Comparison of ENCODE assay signal across 14 cellular contexts in the genomic region with DNA sequence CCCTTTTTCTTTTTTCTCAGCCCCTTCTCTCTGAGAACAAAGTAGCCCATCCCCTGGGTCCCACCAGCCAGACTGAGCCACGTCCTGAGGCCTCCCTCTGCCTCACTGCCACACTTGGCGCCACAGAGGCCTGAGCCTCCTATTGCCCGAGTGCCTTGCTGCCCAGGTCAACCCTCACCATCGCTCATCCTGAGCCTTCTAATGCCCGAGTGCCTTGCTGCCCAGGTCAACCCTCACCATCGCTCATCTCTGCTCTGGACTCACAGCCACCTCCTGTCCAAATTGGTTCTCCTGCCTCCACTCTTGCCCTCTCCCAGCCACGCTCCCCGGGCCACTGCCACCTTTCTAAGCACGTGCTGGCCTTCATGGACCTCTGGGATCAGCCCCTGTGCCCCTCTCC. TPM values are rescaled to one million over a fixed set of nuclear protein-coding genes. Genes with fewer than 3 reads are reported as not detected.
DNase-seq lines count a peak whose midpoint lies in the region; ATAC-seq, FAIRE-seq and TF ChIP-seq lines count a peak whose summit lies in the region.
"Had no signal": no experiment of that assay in that cellular context is flagged by ENCODE, and none has a peak within 500 bp of the region (broad histone marks: within the 10 kb centered on the region; RNA-seq: fewer than 3 reads in every experiment).

No MANE protein-coding gene starts in this region.

- POLR2A ChIA-PET in naive thymus-derived CD4-positive, alpha-beta T cell (lab: Charles Lee): no interaction called here

- FAIRE-seq in pancreas (lab: Jason Lieb, UNC) (no peak), small intestine (lab: Jason Lieb, UNC) (no peak)

- H3K36me3 ChIP-seq in naive thymus-derived CD4-positive, alpha-beta T cell (ENCODE audit: control insufficient read depth in 2 of 3, insufficient read depth in 3 of 3, low read length in 3 of 3): no peaks in the 10 kb centered on the region
- H3K36me3 ChIP-seq in pancreas (no peaks in the 10 kb centered on the region), small intestine (ENCODE audit: control insufficient read depth in 2 of 2, insufficient read depth in 2 of 2, low read length in 2 of 2) (no peaks in the 10 kb centered on the region)
- H3K36me3 ChIP-seq: upper lobe of right lung had no signal

- H3K27ac ChIP-seq in naive thymus-derived CD4-positive, alpha-beta T cell (ENCODE audit: low read depth, low read length): no peak overlapping the region
- H3K27ac ChIP-seq in pancreas (no peak overlapping the region), small intestine (ENCODE audit: low read depth in 1 of 2, low read length in 1 of 2) (peak overlapping the region in 1 of 2 donors; percentile 93)
- H3K27ac ChIP-seq: 22Rv1, HL-60, upper lobe of right lung had no signal

- no peak for TF ChIP-seq CTCF in HFFc6 (IDR thresholded peaks at IDR 0.05)
- no peak for TF ChIP-seq CTCF in pancreas (IDR thresholded peaks at IDR 0.05)

- peaks cover 1% of the 10 kb centered on the region for H3K36me3 Mint-ChIP-seq in T-helper 1 cell treated with Interleukin-12 subunit alpha and Interleukin-12 subunit beta and Interleukin-4 antibody, amounts not matched to agents 30 μg/mL and 1 μg/mL, for 36 hours (ENCODE audit: low read depth)
- H3K36me3 Mint-ChIP-seq in HFFc6 (ENCODE audit: low read depth): no peaks in the 10 kb centered on the region
- H3K36me3 Mint-ChIP-seq in activated T-helper 2 cell treated with anti-CD3 and anti-CD28 coated beads, Interferon-gamma antibody, Interleukin-2, Interleukin-4, amounts not matched to agents 10 μg/mL and 5 μg/mL and 100 μg/mL, durations not matched to agents 14 hours and 24 hours and 36 hours (ENCODE audit: low read depth): no peaks in the 10 kb centered on the region
- H3K36me3 Mint-ChIP-seq in naive thymus-derived CD4-positive, alpha-beta T cell: no peaks in the 10 kb centered on the region

- H3K4me1 ChIP-seq in naive thymus-derived CD4-positive, alpha-beta T cell (ENCODE audit: control insufficient read depth in 2 of 2, insufficient read depth in 2 of 2, low read length in 2 of 2): peaks cover 43 to 47% of the 10 kb centered on the region in 2 donors
- no peaks in the 10 kb centered on the region for H3K4me1 ChIP-seq in pancreas
- peaks cover 0 to 5% of the 10 kb centered on the region in 2 donors for H3K4me1 ChIP-seq in small intestine (ENCODE audit: control insufficient read depth in 2 of 2, insufficient read depth in 1 of 2, low read depth in 1 of 2, low read length in 1 of 2)

- intact Hi-C loops in activated T-helper 2 cell treated with anti-CD3 and anti-CD28 coated beads, Interferon-gamma antibody, Interleukin-2, Interleukin-4, amounts not matched to agents 10 μg/mL and 5 μg/mL and 100 μg/mL, durations not matched to agents 14 hours and 24 hours and 36 hours (cut with micrococcal nuclease): loop anchor here (2.0 kb wide), 1 partner anchor 37 kb away; no protein-coding TSS in a partner anchor
- intact Hi-C loops in naive thymus-derived CD4-positive, alpha-beta T cell (cut with micrococcal nuclease): loop anchor here (2.0 to 5.0 kb wide), 2 partner anchors 54 to 561 kb away; a partner anchor contains a TSS
- intact Hi-C loops in pancreas (cut with DNase I): loop anchor here in 1 of 3 donors (10.0 kb wide), 1 partner anchor 187 kb away; no protein-coding TSS in a partner anchor

- no peaks in the 10 kb centered on the region for H3K9me3 ChIP-seq in naive thymus-derived CD4-positive, alpha-beta T cell (ENCODE audit: control insufficient read depth in 2 of 3, low read length in 3 of 3)
- H3K9me3 ChIP-seq in pancreas (no peaks in the 10 kb centered on the region), small intestine (ENCODE audit: control insufficient read depth, low read depth) (no peaks in the 10 kb centered on the region)
- H3K9me3 ChIP-seq: upper lobe of right lung had no signal

- peak overlapping the region; percentile 99 for H3K27ac Mint-ChIP-seq in T-helper 1 cell treated with Interleukin-12 subunit alpha and Interleukin-12 subunit beta and Interleukin-4 antibody, amounts not matched to agents 30 μg/mL and 1 μg/mL, for 36 hours
- H3K27ac Mint-ChIP-seq in HFFc6: peak overlapping the region; percentile 94
- peak overlapping the region; percentile 98 for H3K27ac Mint-ChIP-seq in activated T-helper 2 cell treated with anti-CD3 and anti-CD28 coated beads, Interferon-gamma antibody, Interleukin-2, Interleukin-4, amounts not matched to agents 10 μg/mL and 5 μg/mL and 100 μg/mL, durations not matched to agents 14 hours and 24 hours and 36 hours
- peak overlapping the region; percentile 29 to 97 (median 84) for H3K27ac Mint-ChIP-seq in naive thymus-derived CD4-positive, alpha-beta T cell

- CTCF ChIA-PET in naive thymus-derived CD4-positive, alpha-beta T cell (lab: Charles Lee): no interaction called here

- H3K27me3 ChIP-seq in naive thymus-derived CD4-positive, alpha-beta T cell (ENCODE audit: control insufficient read depth in 2 of 2, insufficient read depth in 2 of 2, low read length in 2 of 2): no peaks in the 10 kb centered on the region
- H3K27me3 ChIP-seq in pancreas: no peaks in the 10 kb centered on the region
- H3K27me3 ChIP-seq in small intestine (ENCODE audit: control insufficient read depth in 2 of 2, insufficient read depth in 2 of 2, low read length in 2 of 2): no peaks in the 10 kb centered on the region
- H3K27me3 ChIP-seq: upper lobe of right lung had no signal

- WGBS in pancreas, 2 donors: 87% methylated on average over 9 of the region's 9 CpGs
- 92 to 94% (median 92%) methylated on average over 9 of the region's 9 CpGs for WGBS in small intestine, 3 donors

- peak overlapping the region; percentile 49 for H3K4me3 Mint-ChIP-seq in T-helper 1 cell treated with Interleukin-12 subunit alpha and Interleukin-12 subunit beta and Interleukin-4 antibody, amounts not matched to agents 30 μg/mL and 1 μg/mL, for 36 hours
- H3K4me3 Mint-ChIP-seq in HFFc6: peak overlapping the region; percentile 63; the same call in 1 of the 2 replicates
- H3K4me3 Mint-ChIP-seq in activated T-helper 2 cell treated with anti-CD3 and anti-CD28 coated beads, Interferon-gamma antibody, Interleukin-2, Interleukin-4, amounts not matched to agents 10 μg/mL and 5 μg/mL and 100 μg/mL, durations not matched to agents 14 hours and 24 hours and 36 hours (ENCODE audit: low read depth): peak overlapping the region; percentile 3
- peak overlapping the region in 8 of 10 donors; percentile 6 to 95 (median 68) for H3K4me3 Mint-ChIP-seq in naive thymus-derived CD4-positive, alpha-beta T cell

- H3K27me3 Mint-ChIP-seq in T-helper 1 cell treated with Interleukin-12 subunit alpha and Interleukin-12 subunit beta and Interleukin-4 antibody, amounts not matched to agents 30 μg/mL and 1 μg/mL, for 36 hours (ENCODE audit: low read depth): no peaks in the 10 kb centered on the region
- H3K27me3 Mint-ChIP-seq in HFFc6 (ENCODE audit: insufficient read depth): no peaks in the 10 kb centered on the region; the same call in 1 of the 2 replicates
- H3K27me3 Mint-ChIP-seq in activated T-helper 2 cell treated with anti-CD3 and anti-CD28 coated beads, Interferon-gamma antibody, Interleukin-2, Interleukin-4, amounts not matched to agents 10 μg/mL and 5 μg/mL and 100 μg/mL, durations not matched to agents 14 hours and 24 hours and 36 hours (ENCODE audit: low read depth): no peaks in the 10 kb centered on the region
- H3K27me3 Mint-ChIP-seq in naive thymus-derived CD4-positive, alpha-beta T cell: no peaks in the 10 kb centered on the region

- H3K9me3 Mint-ChIP-seq in T-helper 1 cell treated with Interleukin-12 subunit alpha and Interleukin-12 subunit beta and Interleukin-4 antibody, amounts not matched to agents 30 μg/mL and 1 μg/mL, for 36 hours: no peaks in the 10 kb centered on the region
- H3K9me3 Mint-ChIP-seq in HFFc6: no peaks in the 10 kb centered on the region
- no peaks in the 10 kb centered on the region for H3K9me3 Mint-ChIP-seq in activated T-helper 2 cell treated with anti-CD3 and anti-CD28 coated beads, Interferon-gamma antibody, Interleukin-2, Interleukin-4, amounts not matched to agents 10 μg/mL and 5 μg/mL and 100 μg/mL, durations not matched to agents 14 hours and 24 hours and 36 hours
- H3K9me3 Mint-ChIP-seq in naive thymus-derived CD4-positive, alpha-beta T cell: peaks cover 0 to 2% (median 0%) of the 10 kb centered on the region in 11 donors

- DNase-seq in T-helper 1 cell: no peak
- DNase-seq in HFFc6: no peak
- DNase-seq in activated T-helper 2 cell treated with anti-CD3 and anti-CD28 coated beads, Interferon-gamma antibody, Interleukin-2, Interleukin-4, amounts not matched to agents 10 μg/mL and 5 μg/mL and 100 μg/mL, durations not matched to agents 14 hours and 24 hours and 36 hours (ENCODE audit: low spot score): no peak
- DNase-seq in naive thymus-derived CD4-positive, alpha-beta T cell: no peak
- DNase-seq in pancreas: no peak
- no peak for DNase-seq in small intestine
- DNase-seq: DMS 273 treated with DMSO at 0.1 percent for 48 hours, left ventricle myocardium superior, NCI-H446, upper lobe of right lung had no signal

- peak overlapping the region; percentile 57 for H3K4me3 ChIP-seq in naive thymus-derived CD4-positive, alpha-beta T cell (ENCODE audit: low read length)
- H3K4me3 ChIP-seq in pancreas (no peak overlapping the region), small intestine (ENCODE audit: low read depth in 1 of 2, low read length in 2 of 2) (no peak overlapping the region)
- H3K4me3 ChIP-seq: upper lobe of right lung had no signal

- no peak for ATAC-seq in naive thymus-derived CD4-positive, alpha-beta T cell
- ATAC-seq in GM21528 (IDR thresholded peaks at IDR 0.05; ENCODE audit: low FRiP score, unreplicated experiment) (no peak), pancreas (no peak)
- ATAC-seq: left ventricle myocardium superior, upper lobe of right lung had no signal

- peaks cover 70% of the 10 kb centered on the region for H3K4me1 Mint-ChIP-seq in T-helper 1 cell treated with Interleukin-12 subunit alpha and Interleukin-12 subunit beta and Interleukin-4 antibody, amounts not matched to agents 30 μg/mL and 1 μg/mL, for 36 hours (ENCODE audit: low read depth)
- H3K4me1 Mint-ChIP-seq in HFFc6 (ENCODE audit: low read depth): peaks cover 81% of the 10 kb centered on the region
- peaks cover 75% of the 10 kb centered on the region for H3K4me1 Mint-ChIP-seq in activated T-helper 2 cell treated with anti-CD3 and anti-CD28 coated beads, Interferon-gamma antibody, Interleukin-2, Interleukin-4, amounts not matched to agents 10 μg/mL and 5 μg/mL and 100 μg/mL, durations not matched to agents 14 hours and 24 hours and 36 hours (ENCODE audit: low read depth)
- H3K4me1 Mint-ChIP-seq in naive thymus-derived CD4-positive, alpha-beta T cell: peaks cover 37 to 62% (median 50%) of the 10 kb centered on the region in 7 donors

RNA-seq across cellular contexts. Expression of a gene that starts 53.2 kb away (rescaled TPM):
- 10 to 100 TPM; 31.5 to 37.5 (median 34.8) TPM for total RNA-seq in HFFc6 (2021; fragmentation: NEBNext Ultra II Directional; extraction: Animal tissue kit (Norgen Biotek cat#: 25700))
- total RNA-seq in activated T-helper 2 cell treated with anti-CD3 and anti-CD28 coated beads, Interferon-gamma antibody, Interleukin-2, Interleukin-4, amounts not matched to agents 10 μg/mL and 5 μg/mL and 100 μg/mL, durations not matched to agents 14 hours and 24 hours and 36 hours: 40.2 and 43.1 TPM in 2 replicates
- total RNA-seq in naive thymus-derived CD4-positive, alpha-beta T cell: 10 to 100 TPM; 34.4 to 43.1 (median 40.1) TPM
- 10 to 100 TPM; 16.1 to 20.1 TPM for polyA plus RNA-seq in naive thymus-derived CD4-positive, alpha-beta T cell
- total RNA-seq in pancreas: 10 to 100 TPM in 3 of 6 donors, 1 to 10 TPM in 3; 8.0 to 13.7 (median 9.8) TPM
- polyA plus RNA-seq in pancreas: 1 to 10 TPM; 5.2 to 9.9 TPM
- 10 to 100 TPM; 11.3 to 12.3 (median 11.7) TPM for polyA plus RNA-seq in small intestine

Comparison
In these comparisons a context has a peak if more than half of its experiments do, and no peak if none do; other contexts are left out.
1. H3K4me3 Mint-ChIP-seq: peak in every context shown above with its lines; median percentile 68 in naive thymus-derived CD4-positive, alpha-beta T cell; 63 in HFFc6; 49 in T-helper 1 cell treated with Interleukin-12 subunit alpha and Interleukin-12 subunit beta and Interleukin-4 antibody, amounts not matched to agents 30 μg/mL and 1 μg/mL, for 36 hours; 3 in activated T-helper 2 cell treated with anti-CD3 and anti-CD28 coated beads, Interferon-gamma antibody, Interleukin-2, Interleukin-4, amounts not matched to agents 10 μg/mL and 5 μg/mL and 100 μg/mL, durations not matched to agents 14 hours and 24 hours and 36 hours.